Comparison of ENCODE assay signal across 19 cellular contexts in genomic region chr14:92637228-92637627, GRCh38.
DNase-seq lines count a peak whose midpoint lies in the region; ATAC-seq and TF ChIP-seq lines count a peak whose summit lies in the region.
"Had no signal": no experiment of that assay in that cellular context is flagged by ENCODE, and none has a peak within 500 bp of the region (broad histone marks: within the 10 kb centered on the region; RNA-seq: fewer than 3 reads in every experiment).

No MANE protein-coding gene starts in this region.

- H3K36me3 Mint-ChIP-seq in effector memory CD8-positive, alpha-beta T cell (ENCODE audit: insufficient read depth): peaks cover 9% of the 10 kb centered on the region
- no peaks in the 10 kb centered on the region for H3K36me3 Mint-ChIP-seq in progenitor cell of endocrine pancreas (ENCODE audit: insufficient read depth)
- H3K36me3 Mint-ChIP-seq in T-helper 2 cell treated with Interferon-gamma antibody and Interleukin-4, amounts not matched to agents 5 μg/mL and 100 μg/mL, for 36 hours (ENCODE audit: low read depth): no peaks in the 10 kb centered on the region

- no peaks in the 10 kb centered on the region for H3K9me3 ChIP-seq in tibial nerve

- H3K4me1 ChIP-seq in tibial nerve: peaks cover 0 to 14% (median 0%) of the 10 kb centered on the region in 4 donors

- no peak for TF ChIP-seq POLR2A in tibial nerve (IDR thresholded peaks at IDR 0.05)

- peak overlapping the region; percentile 36 to 79 for H3K27ac Mint-ChIP-seq in effector memory CD8-positive, alpha-beta T cell
- peak overlapping the region; percentile 84 for H3K27ac Mint-ChIP-seq in progenitor cell of endocrine pancreas
- H3K27ac Mint-ChIP-seq in T-helper 2 cell treated with Interferon-gamma antibody and Interleukin-4, amounts not matched to agents 5 μg/mL and 100 μg/mL, for 36 hours: no peak overlapping the region
- H3K27ac Mint-ChIP-seq: activated CD4-positive, alpha-beta T cell treated with anti-CD3 and anti-CD28 coated beads for 36 hours had no signal

- ATAC-seq in effector memory CD8-positive, alpha-beta T cell (replicated peaks): no peak
- no peak for ATAC-seq in HG03565 (IDR thresholded peaks at IDR 0.05; ENCODE audit: unreplicated experiment)
- ATAC-seq: activated CD4-positive, alpha-beta T cell treated with anti-CD3 and anti-CD28 coated beads for 36 hours; HepG2; left colon had no signal

- H3K9me3 Mint-ChIP-seq in effector memory CD8-positive, alpha-beta T cell: no peaks in the 10 kb centered on the region
- no peaks in the 10 kb centered on the region for H3K9me3 Mint-ChIP-seq in progenitor cell of endocrine pancreas (ENCODE audit: low read depth)
- H3K9me3 Mint-ChIP-seq in T-helper 2 cell treated with Interferon-gamma antibody and Interleukin-4, amounts not matched to agents 5 μg/mL and 100 μg/mL, for 36 hours: no peaks in the 10 kb centered on the region
- H3K9me3 Mint-ChIP-seq: CD8-positive, alpha-beta memory T cell had no signal

- H3K4me1 Mint-ChIP-seq in effector memory CD8-positive, alpha-beta T cell (ENCODE audit: low read depth in 2 of 2): peaks cover 18 to 31% of the 10 kb centered on the region in 2 donors
- H3K4me1 Mint-ChIP-seq in progenitor cell of endocrine pancreas (ENCODE audit: low read depth): peaks cover 2% of the 10 kb centered on the region
- peaks cover 9% of the 10 kb centered on the region for H3K4me1 Mint-ChIP-seq in T-helper 2 cell treated with Interferon-gamma antibody and Interleukin-4, amounts not matched to agents 5 μg/mL and 100 μg/mL, for 36 hours (ENCODE audit: low read depth)

- TF ChIP-seq CTCF in progenitor cell of endocrine pancreas (IDR thresholded peaks at IDR 0.05; ENCODE audit: unreplicated experiment) (no peak), tibial nerve (IDR thresholded peaks at IDR 0.05) (no peak)

- H3K36me3 ChIP-seq in tibial nerve: peaks cover 0 to 9% (median 0%) of the 10 kb centered on the region in 3 donors

- H3K27me3 ChIP-seq in tibial nerve: no peaks in the 10 kb centered on the region

- H3K4me3 Mint-ChIP-seq in effector memory CD8-positive, alpha-beta T cell: no peak overlapping the region
- H3K4me3 Mint-ChIP-seq in progenitor cell of endocrine pancreas (ENCODE audit: low read depth): no peak overlapping the region
- no peak overlapping the region for H3K4me3 Mint-ChIP-seq in T-helper 2 cell treated with Interferon-gamma antibody and Interleukin-4, amounts not matched to agents 5 μg/mL and 100 μg/mL, for 36 hours
- H3K4me3 Mint-ChIP-seq: activated CD4-positive, alpha-beta T cell treated with anti-CD3 and anti-CD28 coated beads for 36 hours; CD8-positive, alpha-beta memory T cell had no signal

- no peaks in the 10 kb centered on the region for H3K27me3 Mint-ChIP-seq in effector memory CD8-positive, alpha-beta T cell
- H3K27me3 Mint-ChIP-seq in progenitor cell of endocrine pancreas: peaks cover 3% of the 10 kb centered on the region
- H3K27me3 Mint-ChIP-seq in T-helper 2 cell treated with Interferon-gamma antibody and Interleukin-4, amounts not matched to agents 5 μg/mL and 100 μg/mL, for 36 hours (ENCODE audit: low read depth): peaks cover 15% of the 10 kb centered on the region
- H3K27me3 Mint-ChIP-seq: activated CD4-positive, alpha-beta T cell treated with anti-CD3 and anti-CD28 coated beads for 36 hours; CD8-positive, alpha-beta memory T cell had no signal

- no peak overlapping the region for H3K4me3 ChIP-seq in tibial nerve

- no peak overlapping the region for H3K27ac ChIP-seq in tibial nerve

- TF ChIP-seq EP300 in tibial nerve (IDR thresholded peaks at IDR 0.05): no peak

- DNase-seq in NCI-H510A treated with DMSO at 0.1 percent for 48 hours (lab: John Stamatoyannopoulos, UW) (peak; percentile 34), NCI-H510A (lab: John Stamatoyannopoulos, UW) (no peak), NCI-H345 treated with DMSO at 0.1 percent for 48 hours (lab: John Stamatoyannopoulos, UW; ENCODE audit: unreplicated experiment) (peak; percentile 63), progenitor cell of endocrine pancreas (ENCODE audit: low spot score, unreplicated experiment) (no peak), tibial nerve (ENCODE audit: low spot score in 2 of 2) (no peak)
- no peak for DNase-seq in effector memory CD8-positive, alpha-beta T cell
- DNase-seq in T-helper 2 cell treated with Interferon-gamma antibody and Interleukin-4, amounts not matched to agents 5 μg/mL and 100 μg/mL, for 36 hours (ENCODE audit: low spot score): no peak
- DNase-seq: activated CD4-positive, alpha-beta T cell treated with anti-CD3 and anti-CD28 coated beads for 36 hours; activated CD8-positive, alpha-beta memory T cell treated with anti-CD3 and anti-CD28 coated beads, Interleukin-2, amount 50 U/mL, for 48 hours; activated naive CD4-positive, alpha-beta T cell treated with Interleukin-2 at 50 U/mL for 16 hours; effector CD4-positive, alpha-beta T cell; GDM1; left colon; NCI-H774; stimulated activated CD4-positive, alpha-beta T cell treated with anti-CD3 and anti-CD28 coated beads, Interleukin-12 subunit alpha, Interleukin-12 subunit beta, amount 100 ng/mL, for 4 hours; stimulated activated naive CD4-positive, alpha-beta T cell treated with Interleukin-2 at 50 U/mL for 16 hours had no signal

- WGBS in tibial nerve, 2 donors: 47 to 65% methylated on average over 5 to 7 of the region's 7 CpGs

Comparison
In these comparisons a context has a peak if more than half of its experiments do, and no peak if none do; other contexts are left out.
1. DNase-seq: peak in NCI-H510A treated with DMSO at 0.1 percent for 48 hours (single experiment) and NCI-H345 treated with DMSO at 0.1 percent for 48 hours (single experiment); none in NCI-H510A (single experiment), effector memory CD8-positive, alpha-beta T cell (0 of 3), progenitor cell of endocrine pancreas (single experiment), tibial nerve (0 of 2) and T-helper 2 cell treated with Interferon-gamma antibody and Interleukin-4, amounts not matched to agents 5 μg/mL and 100 μg/mL, for 36 hours (single experiment).